25 cellular contexts compared by ENCODE assay signal in genomic region chr17:57732062-57732461, GRCh38. TPM values are rescaled to one million over a fixed set of nuclear protein-coding genes. Genes with fewer than 3 reads are reported as not detected.
DNase-seq lines count a peak whose midpoint lies in the region; TF ChIP-seq lines count a peak whose summit lies in the region.
"Had no signal": no experiment of that assay in that cellular context is flagged by ENCODE, and none has a peak within 500 bp of the region (broad histone marks: within the 10 kb centered on the region; RNA-seq: fewer than 3 reads in every experiment).

No MANE protein-coding gene starts in this region.

- DNase-seq in NCI-H187 (lab: John Stamatoyannopoulos, UW) = peak; percentile 16 to 49
- peak; percentile 80 for DNase-seq in NCI-H2196 (lab: John Stamatoyannopoulos, UW; ENCODE audit: unreplicated experiment)
- DNase-seq in cerebellum (ENCODE audit: low spot score) = peak; percentile 63
- peak; percentile 6 for DNase-seq in renal cortical epithelial cell (ENCODE audit: low read depth)
- no peak for DNase-seq in DMS114 treated with DMSO at 0.1 percent for 48 hours (lab: John Stamatoyannopoulos, UW; ENCODE audit: unreplicated experiment)
- no peak for DNase-seq in HK-2 (ENCODE audit: unreplicated experiment)
- no peak for DNase-seq in sigmoid colon
- DNase-seq: activated naive CD4-positive, alpha-beta T cell; anterior cingulate cortex; BE2C; mammary epithelial cell; naive thymus-derived CD4-positive, alpha-beta T cell; NCI-H82; PC-9; stimulated activated CD4-positive, alpha-beta T cell treated with anti-CD3 and anti-CD28 coated beads, Interleukin-1b, Interleukin-23, amount 100 ng/mL, for 48 hours; stimulated activated naive CD4-positive, alpha-beta T cell treated with Interleukin-2 at 50 U/mL for 16 hours; T-helper 17 cell; trophoblast cell had no signal

- no peak for TF ChIP-seq EP300 in sigmoid colon (IDR thresholded peaks at IDR 0.05)

- H3K27me3 ChIP-seq in sigmoid colon = no peaks in the 10 kb centered on the region
- H3K27me3 ChIP-seq: BE2C had no signal

- H3K9me3 ChIP-seq in sigmoid colon = no peaks in the 10 kb centered on the region
- H3K9me3 ChIP-seq: BE2C, SJSA1 had no signal

- no peaks in the 10 kb centered on the region for H3K4me1 ChIP-seq in sigmoid colon
- H3K4me1 ChIP-seq: SJSA1 had no signal

- TF ChIP-seq CTCF in sigmoid colon (IDR thresholded peaks at IDR 0.05) = no peak

- intact Hi-C loops in sigmoid colon (cut with DNase I) = no loop called here

- H3K4me3 ChIP-seq in sigmoid colon = no peak overlapping the region
- H3K4me3 ChIP-seq: PC-9, SJSA1 had no signal

- no peak overlapping the region for H3K27ac ChIP-seq in sigmoid colon
- H3K27ac ChIP-seq: PC-9, SJSA1, VCaP had no signal

- 76 to 91% methylated on average over 3 of the region's 3 CpGs for WGBS in sigmoid colon, 2 donors

- TF ChIP-seq POLR2A in sigmoid colon (IDR thresholded peaks at IDR 0.05) = no peak

- H3K36me3 ChIP-seq in sigmoid colon = no peaks in the 10 kb centered on the region
- H3K36me3 ChIP-seq: BE2C, SJSA1 had no signal

RNA-seq across cellular contexts. Expression of gene CCDC182, which starts 13.0 kb away (rescaled TPM):
- total RNA-seq in cerebellum (not detected), renal cortical epithelial cell (not detected in 2 replicates), sigmoid colon (not detected)
- polyA plus RNA-seq in sigmoid colon = not detected
- total RNA-seq: chondrocyte; H1; HT1080; LHCN-M2; mammary epithelial cell; naive thymus-derived CD4-positive, alpha-beta T cell; osteocyte; PC-9; SJSA1; T-helper 17 cell had no signal
- polyA plus RNA-seq: H1; mammary epithelial cell; naive thymus-derived CD4-positive, alpha-beta T cell had no signal

Comparison
In these comparisons a context has a peak if more than half of its experiments do, and no peak if none do; other contexts are left out.
1. DNase-seq: peak in NCI-H187 (2 of 2), NCI-H2196 (single experiment), cerebellum (single experiment) and renal cortical epithelial cell (single experiment); none in DMS114 treated with DMSO at 0.1 percent for 48 hours (single experiment), HK-2 (single experiment) and sigmoid colon (single experiment).